Comparison of ENCODE assay signal across 8 cellular contexts in the genomic region with DNA sequence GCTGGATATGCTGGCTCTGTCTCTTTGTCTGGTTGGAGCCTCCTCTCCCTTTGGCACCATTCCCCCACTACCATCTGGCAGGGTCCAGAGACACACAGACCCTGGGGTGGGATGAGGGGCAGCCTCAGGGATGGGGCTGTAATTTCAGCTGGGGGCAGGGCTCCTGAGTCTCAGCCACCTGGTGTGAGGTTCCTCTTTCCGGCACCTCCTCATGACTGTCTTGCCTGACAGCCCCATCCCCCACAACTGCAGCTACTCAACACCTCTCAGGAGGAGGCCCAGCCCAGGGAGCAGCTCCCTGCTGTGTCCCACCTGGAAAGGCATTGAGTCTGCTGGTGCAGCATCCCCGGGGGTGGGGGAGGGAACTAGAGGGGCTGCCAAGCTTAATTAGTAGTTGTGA. TPM values are rescaled to one million over a fixed set of nuclear protein-coding genes. Genes with fewer than 3 reads are reported as not detected.
DNase-seq lines count a peak whose midpoint lies in the region; ATAC-seq and TF ChIP-seq lines count a peak whose summit lies in the region.

No MANE protein-coding gene starts in this region.

- CTCF ChIA-PET in CD4-positive, alpha-beta memory T cell (lab: Charles Lee; ENCODE audit: partially characterized antibody), result interaction anchor here (1.0 to 3.7 kb wide), 4 partner anchors 11 to 587 kb away, joined by 3 to 36 read pairs (median 4); partner anchors contain the start of genes RPS14 and SMIM3

- POLR2A ChIA-PET in CD4-positive, alpha-beta memory T cell (lab: Charles Lee; ENCODE audit: partially characterized antibody), result interaction anchor here (1.0 kb wide), 1 partner anchor 12 kb away, joined by 4 read pairs; the partner anchor contains the start of gene RPS14

- H3K27ac ChIP-seq in CD4-positive, alpha-beta memory T cell (ENCODE audit: low read depth, low read length), result no peak overlapping the region

- peak overlapping the region in 1 of 7 donors; percentile 8 for H3K27ac Mint-ChIP-seq in CD4-positive, alpha-beta memory T cell

- DNase-seq in NCI-H1105 treated with DMSO at 0.1 percent for 48 hours (lab: John Stamatoyannopoulos, UW) (peak; percentile 1), NCI-H1105 (lab: John Stamatoyannopoulos, UW) (no peak), NCI-H1694 (lab: John Stamatoyannopoulos, UW) (peak; percentile 72), mucosa of descending colon (peak in 1 of 3 donors; percentile 61), RKO (ENCODE audit: low spot score) (no peak), OCI-M2 (lab: John Stamatoyannopoulos, UW; ENCODE audit: unreplicated experiment) (no peak)
- no peak for DNase-seq in CD4-positive, alpha-beta memory T cell

- no peak overlapping the region for H3K4me3 ChIP-seq in mucosa of descending colon
- no peak overlapping the region for H3K4me3 ChIP-seq in CD4-positive, alpha-beta memory T cell (ENCODE audit: low read length in 2 of 2)

- H3K4me1 Mint-ChIP-seq in CD4-positive, alpha-beta memory T cell, result peaks cover 12 to 29% (median 21%) of the 10 kb centered on the region in 4 donors

- no peak for TF ChIP-seq CTCF in mucosa of descending colon (IDR thresholded peaks at IDR 0.05)

- no peaks in the 10 kb centered on the region for H3K36me3 ChIP-seq in mucosa of descending colon (ENCODE audit: low read depth)
- no peaks in the 10 kb centered on the region for H3K36me3 ChIP-seq in CD4-positive, alpha-beta memory T cell (ENCODE audit: insufficient read depth, low read length)

- no peaks in the 10 kb centered on the region for H3K4me1 ChIP-seq in mucosa of descending colon (ENCODE audit: low read depth)
- peaks cover 19% of the 10 kb centered on the region for H3K4me1 ChIP-seq in CD4-positive, alpha-beta memory T cell (ENCODE audit: insufficient read depth, low read length)

- no peaks in the 10 kb centered on the region for H3K9me3 ChIP-seq in mucosa of descending colon
- no peaks in the 10 kb centered on the region for H3K9me3 ChIP-seq in CD4-positive, alpha-beta memory T cell (ENCODE audit: control insufficient read depth in 1 of 2, low read length in 2 of 2)

- no peaks in the 10 kb centered on the region for H3K27me3 Mint-ChIP-seq in CD4-positive, alpha-beta memory T cell

- peak; percentile 82 for ATAC-seq in HG02759 (IDR thresholded peaks at IDR 0.05; ENCODE audit: unreplicated experiment)
- peak; percentile 34 for ATAC-seq in mucosa of descending colon

- H3K36me3 Mint-ChIP-seq in CD4-positive, alpha-beta memory T cell, result no peaks in the 10 kb centered on the region

- intact Hi-C loops in mucosa of descending colon (cut with DNase I, micrococcal nuclease), result loop anchor here in 1 of 2 donors (10.0 kb wide), 1 partner anchor 64 kb away; no protein-coding TSS in a partner anchor
- intact Hi-C loops in CD4-positive, alpha-beta memory T cell (cut with micrococcal nuclease), result no loop called here

- no peaks in the 10 kb centered on the region for H3K27me3 ChIP-seq in CD4-positive, alpha-beta memory T cell (ENCODE audit: insufficient read depth, low read length)

- no peaks in the 10 kb centered on the region for H3K9me3 Mint-ChIP-seq in CD4-positive, alpha-beta memory T cell

- no peak overlapping the region for H3K4me3 Mint-ChIP-seq in CD4-positive, alpha-beta memory T cell

RNA-seq across cellular contexts. Expression of gene RPS14, which starts 11.7 kb away (rescaled TPM):
- 1,000 to 10,000 TPM; 1,569 to 1,671 (median 1,618) TPM for total RNA-seq in mucosa of descending colon
- total RNA-seq in CD4-positive, alpha-beta memory T cell, result 1,000 to 10,000 TPM; 5,260 to 5,575 TPM
- polyA plus RNA-seq in CD4-positive, alpha-beta memory T cell, result 1,000 to 10,000 TPM; 7,865 to 9,996 TPM

RNA-seq across cellular contexts. Expression of gene NDST1, which starts 46.7 kb away (rescaled TPM):
- total RNA-seq in mucosa of descending colon, result 10 to 100 TPM; 58.1 to 66.5 (median 60.6) TPM
- under 1 TPM; 0.35 to 0.64 TPM for total RNA-seq in CD4-positive, alpha-beta memory T cell
- polyA plus RNA-seq in CD4-positive, alpha-beta memory T cell, result under 1 TPM in 1 of 2 donors, not detected in 1; 0.29 TPM

RNA-seq across cellular contexts. Expression of gene CD74, which starts 48.5 kb away (rescaled TPM):
- total RNA-seq in mucosa of descending colon, result 1,000 to 10,000 TPM in 1 of 3 donors, 100 to 1,000 TPM in 2; 198 to 1,033 (median 284) TPM
- 100 to 1,000 TPM; 178 to 181 TPM for total RNA-seq in CD4-positive, alpha-beta memory T cell
- 100 to 1,000 TPM; 295 to 703 TPM for polyA plus RNA-seq in CD4-positive, alpha-beta memory T cell

Comparison
In these comparisons a context has a peak if more than half of its experiments do, and no peak if none do; other contexts are left out.
1. DNase-seq: peak in NCI-H1105 treated with DMSO at 0.1 percent for 48 hours (single experiment) and NCI-H1694 (single experiment); none in NCI-H1105 (single experiment), RKO (single experiment), OCI-M2 (single experiment) and CD4-positive, alpha-beta memory T cell (0 of 5).
2. RNA of gene NDST1, which starts 46.7 kb away (total RNA-seq): 58.1 to 66.5 TPM in mucosa of descending colon; 0.35 to 0.64 TPM in CD4-positive, alpha-beta memory T cell; every median in the first group is over 10 times any median in the second.